In the genomic region with DNA sequence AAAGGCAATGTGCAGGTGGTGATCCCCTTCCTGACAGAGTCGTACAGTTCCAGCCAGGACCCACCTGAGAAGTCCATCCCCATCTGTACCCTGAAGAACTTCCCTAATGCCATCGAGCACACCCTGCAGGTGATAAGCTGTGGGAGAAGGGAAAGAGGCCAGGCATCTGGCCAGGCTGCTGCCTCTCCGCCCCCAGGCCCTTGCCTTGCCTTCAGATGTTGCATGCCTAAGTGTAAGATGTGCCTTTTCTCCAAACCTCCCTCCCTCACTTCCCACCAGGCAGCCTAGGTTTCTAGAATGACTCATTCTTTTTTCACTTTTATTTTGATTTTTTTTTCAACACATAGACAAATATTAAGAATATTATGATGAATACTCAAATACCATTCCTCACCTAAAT, we compare ENCODE assay signal across 22 cellular contexts. TPM values are rescaled to one million over a fixed set of nuclear protein-coding genes. Genes with fewer than 3 reads are reported as not detected.
A peak's percentile ranks its signal among the peaks of the same experiment; 100 is the strongest.
DNase-seq lines count a peak whose midpoint lies in the region; FAIRE-seq and TF ChIP-seq lines count a peak whose summit lies in the region.
"Had no signal": no experiment of that assay in that cellular context is flagged by ENCODE, and none has a peak within 500 bp of the region (broad histone marks: within the 10 kb centered on the region; RNA-seq: fewer than 3 reads in every experiment).

No MANE protein-coding gene starts in this region.

- peak overlapping the region; percentile 39 for H3K27ac Mint-ChIP-seq in MCF 10A (ENCODE audit: low read depth, unreplicated experiment)
- H3K27ac Mint-ChIP-seq in activated naive CD4-positive, alpha-beta T cell treated with anti-CD3 and anti-CD28 coated beads for 36 hours = no peak overlapping the region
- H3K27ac Mint-ChIP-seq: activated T-helper 1 cell treated with anti-CD3 and anti-CD28 coated beads, Interleukin-12 subunit alpha, Interleukin-12 subunit beta, Interleukin-2, Interleukin-4 antibody, amounts not matched to agents 30 ng/mL and 10 ng/mL and 1 ng/mL, durations not matched to agents 14 hours and 24 hours and 36 hours; stimulated activated memory B cell treated with anti-CD40 and anti-IgM and Interleukin-4, amounts not matched to agents 10 μg/mL and 1 μg/mL and 100 μg/mL, for 72 hours had no signal

- H3K36me3 Mint-ChIP-seq in MCF 10A (ENCODE audit: insufficient read depth, unreplicated experiment) = peaks cover 98% of the 10 kb centered on the region
- H3K36me3 Mint-ChIP-seq in activated naive CD4-positive, alpha-beta T cell treated with anti-CD3 and anti-CD28 coated beads for 36 hours (ENCODE audit: low read depth) = peaks cover 20% of the 10 kb centered on the region

- H3K4me3 Mint-ChIP-seq in MCF 10A (ENCODE audit: unreplicated experiment) = no peak overlapping the region
- H3K4me3 Mint-ChIP-seq in activated naive CD4-positive, alpha-beta T cell treated with anti-CD3 and anti-CD28 coated beads for 36 hours = no peak overlapping the region
- H3K4me3 Mint-ChIP-seq: activated T-helper 1 cell treated with anti-CD3 and anti-CD28 coated beads, Interleukin-12 subunit alpha, Interleukin-12 subunit beta, Interleukin-2, Interleukin-4 antibody, amounts not matched to agents 30 ng/mL and 10 ng/mL and 1 ng/mL, durations not matched to agents 14 hours and 24 hours and 36 hours; naive thymus-derived CD4-positive, alpha-beta T cell; stimulated activated memory B cell treated with anti-CD40 and anti-IgM and Interleukin-4, amounts not matched to agents 10 μg/mL and 1 μg/mL and 100 μg/mL, for 72 hours had no signal

- TF ChIP-seq POLR2A in breast epithelium (IDR thresholded peaks at IDR 0.05) (no peak), endothelial cell of umbilical vein (IDR thresholded peaks at IDR 0.05; ENCODE audit: low read depth, low read length) (no peak)

- POLR2A ChIA-PET in MCF 10A (lab: Yijun Ruan, JAX) (interaction anchor here (2.8 kb wide), 1 partner anchor 11 kb away, joined by 16 read pairs; a partner anchor contains a TSS), endothelial cell of umbilical vein (lab: Charles Lee) (no interaction called here)

- H3K27ac ChIP-seq in breast epithelium = no peak overlapping the region
- no peak overlapping the region for H3K27ac ChIP-seq in endothelial cell of umbilical vein (ENCODE audit: insufficient read depth, low read depth, low read length)
- H3K27ac ChIP-seq: C4-2B, parathyroid adenoma, right atrium auricular region, upper lobe of right lung had no signal

- peaks cover 3% of the 10 kb centered on the region for H3K4me1 Mint-ChIP-seq in MCF 10A (ENCODE audit: insufficient read depth, unreplicated experiment)
- peaks cover 17% of the 10 kb centered on the region for H3K4me1 Mint-ChIP-seq in activated naive CD4-positive, alpha-beta T cell treated with anti-CD3 and anti-CD28 coated beads for 36 hours (ENCODE audit: low read depth)
- H3K4me1 Mint-ChIP-seq: stimulated activated memory B cell treated with anti-CD40 and anti-IgM and Interleukin-4, amounts not matched to agents 10 μg/mL and 1 μg/mL and 100 μg/mL, for 72 hours had no signal

- peak; percentile 52 for DNase-seq in MCF 10A (ENCODE audit: unreplicated experiment)
- no peak for DNase-seq in breast epithelium (ENCODE audit: low spot score in 2 of 2)
- peak; percentile 68 for DNase-seq in NCI-H226
- DNase-seq in endothelial cell of umbilical vein (ENCODE audit: low read depth, low spot score) = no peak
- DNase-seq in stimulated activated CD4-positive, alpha-beta T cell treated with anti-CD3 and anti-CD28 coated beads, Interleukin-2, amount 100 ng/mL, for 48 hours = no peak
- DNase-seq in activated naive CD4-positive, alpha-beta T cell treated with anti-CD3 and anti-CD28 coated beads for 36 hours = no peak
- DNase-seq in SKM-1 (lab: John Stamatoyannopoulos, UW; ENCODE audit: unreplicated experiment) = no peak
- DNase-seq: erythroblast; mesendoderm; MM.1S; naive thymus-derived CD4-positive, alpha-beta T cell; NCI-H1417 treated with DMSO at 0.1 percent for 48 hours; NCI-H2081 treated with DMSO at 0.1 percent for 48 hours; NCI-H82; T1000; upper lobe of right lung had no signal

- TF ChIP-seq CTCF in MCF 10A (IDR thresholded peaks at IDR 0.05; ENCODE audit: unreplicated experiment) = no peak
- no peak for TF ChIP-seq CTCF in breast epithelium (IDR thresholded peaks at IDR 0.05)
- TF ChIP-seq CTCF in endothelial cell of umbilical vein (IDR thresholded peaks at IDR 0.05; ENCODE audit: extremely low read depth in 1 of 2, insufficient read depth in 1 of 2, low read depth in 1 of 2, low read length in 2 of 2) = no peak

- H3K9me3 ChIP-seq in breast epithelium (no peaks in the 10 kb centered on the region), endothelial cell of umbilical vein (replicated peaks; ENCODE audit: control insufficient read depth, insufficient read depth, low read length) (no peaks in the 10 kb centered on the region)
- H3K9me3 ChIP-seq: right atrium auricular region, upper lobe of right lung had no signal

- H3K36me3 ChIP-seq in breast epithelium (peaks cover 7% of the 10 kb centered on the region), endothelial cell of umbilical vein (ENCODE audit: control insufficient read depth in 2 of 2, extremely low read depth in 1 of 2, insufficient read depth in 2 of 2, low read length in 2 of 2) (peaks cover 14 to 56% of the 10 kb centered on the region in 2 experiments)

- H3K4me2 ChIP-seq in endothelial cell of umbilical vein (ENCODE audit: insufficient read depth, low read length) = no peak overlapping the region

- H3K27me3 Mint-ChIP-seq in MCF 10A (ENCODE audit: insufficient read depth, unreplicated experiment) = no peaks in the 10 kb centered on the region
- H3K27me3 Mint-ChIP-seq in activated naive CD4-positive, alpha-beta T cell treated with anti-CD3 and anti-CD28 coated beads for 36 hours (ENCODE audit: low read depth) = no peaks in the 10 kb centered on the region
- H3K27me3 Mint-ChIP-seq: naive thymus-derived CD4-positive, alpha-beta T cell; stimulated activated memory B cell treated with anti-CD40 and anti-IgM and Interleukin-4, amounts not matched to agents 10 μg/mL and 1 μg/mL and 100 μg/mL, for 72 hours had no signal

- H3K4me3 ChIP-seq in breast epithelium = no peak overlapping the region
- no peak overlapping the region for H3K4me3 ChIP-seq in endothelial cell of umbilical vein (replicated peaks in 1 of 3; ENCODE audit: insufficient read depth in 1 of 3, low read depth in 1 of 3, low read length in 3 of 3)
- H3K4me3 ChIP-seq: right atrium auricular region, upper lobe of right lung had no signal

- CTCF ChIA-PET in MCF 10A (lab: Yijun Ruan, JAX) = interaction anchor here (0.9 kb wide), 1 partner anchor 15 kb away, joined by 3 read pairs; no protein-coding TSS in a partner anchor
- CTCF ChIA-PET in endothelial cell of umbilical vein (lab: Charles Lee) = interaction anchor here (0.8 to 1.1 kb wide), 2 partner anchors 178 to 317 kb away, joined by 3 to 4 read pairs; no protein-coding TSS in a partner anchor
- CTCF ChIA-PET in activated naive CD4-positive, alpha-beta T cell treated with anti-CD3 and anti-CD28 coated beads for 36 hours (lab: Charles Lee) = no interaction called here

- no peak overlapping the region for H2AFZ ChIP-seq in endothelial cell of umbilical vein (ENCODE audit: low read depth, low read length)
- H2AFZ ChIP-seq: parathyroid adenoma had no signal

- H4K20me1 ChIP-seq in endothelial cell of umbilical vein (replicated peaks; ENCODE audit: control insufficient read depth, extremely low read depth, insufficient read depth, low read length) = no peaks in the 10 kb centered on the region

- intact Hi-C loops in MCF 10A (cut with micrococcal nuclease) (no loop called here), breast epithelium (cut with DNase I; ENCODE audit: low total_unique reads) (loop anchor here (10.0 kb wide), 1 partner anchor 158 kb away; no protein-coding TSS in a partner anchor), endothelial cell of umbilical vein (cut with micrococcal nuclease) (no loop called here)
- intact Hi-C loops in activated naive CD4-positive, alpha-beta T cell treated with anti-CD3 and anti-CD28 coated beads for 36 hours (cut with micrococcal nuclease) = no loop called here

- H3K9ac ChIP-seq in endothelial cell of umbilical vein (replicated peaks; ENCODE audit: extremely low read depth, insufficient read depth, low read length) = no peak overlapping the region
- H3K9ac ChIP-seq: parathyroid adenoma had no signal

- dilution Hi-C loops in endothelial cell of umbilical vein (cut with MboI; ENCODE audit: extremely low pct_ligation_motif_present, low sequenced_read_pairs) = no loop called here

- no peaks in the 10 kb centered on the region for H3K9me3 Mint-ChIP-seq in MCF 10A (ENCODE audit: unreplicated experiment)
- no peaks in the 10 kb centered on the region for H3K9me3 Mint-ChIP-seq in activated naive CD4-positive, alpha-beta T cell treated with anti-CD3 and anti-CD28 coated beads for 36 hours
- H3K9me3 Mint-ChIP-seq: activated naive CD4-positive, alpha-beta T cell treated with anti-CD3 and anti-CD28 coated beads, Interleukin-2, amount 50 U/mL, for 72 hours; activated T-helper 1 cell treated with anti-CD3 and anti-CD28 coated beads, Interleukin-12 subunit alpha, Interleukin-12 subunit beta, Interleukin-2, Interleukin-4 antibody, amounts not matched to agents 30 ng/mL and 10 ng/mL and 1 ng/mL, durations not matched to agents 14 hours and 24 hours and 36 hours; naive thymus-derived CD4-positive, alpha-beta T cell; stimulated activated memory B cell treated with anti-CD40 and anti-IgM and Interleukin-4, amounts not matched to agents 10 μg/mL and 1 μg/mL and 100 μg/mL, for 72 hours had no signal

- H3K9me1 ChIP-seq in endothelial cell of umbilical vein (replicated peaks; ENCODE audit: control insufficient read depth, extremely low read depth, insufficient read depth, low read length) = no peaks in the 10 kb centered on the region

- H3K27me3 ChIP-seq in breast epithelium (no peaks in the 10 kb centered on the region), endothelial cell of umbilical vein (ENCODE audit: control insufficient read depth in 2 of 2, insufficient read depth in 2 of 2, low read length in 2 of 2) (no peaks in the 10 kb centered on the region)
- H3K27me3 ChIP-seq: right atrium auricular region, upper lobe of right lung had no signal

- no peaks in the 10 kb centered on the region for H3K79me2 ChIP-seq in endothelial cell of umbilical vein (ENCODE audit: control insufficient read depth, insufficient read depth, low read length)
- H3K79me2 ChIP-seq: parathyroid adenoma had no signal

- BruUV-seq in MCF 10A (replicated peaks; lab: Mats Ljungman, UMichigan) (no TSS peak), endothelial cell of umbilical vein (replicated peaks; lab: Mats Ljungman, UMichigan) (no TSS peak)

- H3K4me1 ChIP-seq in breast epithelium (no peaks in the 10 kb centered on the region), endothelial cell of umbilical vein (ENCODE audit: control insufficient read depth, extremely low read depth, insufficient read depth, low read length) (no peaks in the 10 kb centered on the region)
- H3K4me1 ChIP-seq: parathyroid adenoma, right atrium auricular region, upper lobe of right lung had no signal

- FAIRE-seq in endothelial cell of umbilical vein (lab: Jason Lieb, UNC) = peak; percentile 43

RNA-seq across cellular contexts. Expression of a gene that starts 12.2 kb away (rescaled TPM):
- 138 and 189 TPM in 2 replicates for total RNA-seq in MCF 10A (2022)
- total RNA-seq in breast epithelium = 10 to 100 TPM; 65.9 to 80.2 (median 73.1) TPM
- total RNA-seq in endothelial cell of umbilical vein = 99.2 and 99.9 TPM in 2 replicates
- polyA plus RNA-seq in endothelial cell of umbilical vein = 149 and 182 TPM in 2 replicates
- 128 and 143 TPM in 2 replicates for polyA plus RNA-seq in endothelial cell of umbilical vein (2011; cell fraction: cytosol; rRNA removed)
- polyA plus RNA-seq in endothelial cell of umbilical vein (2011; cell fraction: nucleus; rRNA removed) = 239 and 246 TPM in 2 replicates
- 91.7 and 92.9 TPM in 2 replicates for polyA plus RNA-seq in endothelial cell of umbilical vein (2012)
- polyA minus RNA-seq in endothelial cell of umbilical vein = 130 and 154 TPM in 2 replicates
- 229 TPM for polyA minus RNA-seq in endothelial cell of umbilical vein (2011; cell fraction: cytosol; rRNA and poly(A)+ RNA removed)
- 47.6 and 54.2 TPM in 2 replicates for polyA minus RNA-seq in endothelial cell of umbilical vein (2011; cell fraction: nucleus; rRNA and poly(A)+ RNA removed)
- 10 to 100 TPM; 85.3 to 88.3 TPM for total RNA-seq in activated naive CD4-positive, alpha-beta T cell treated with anti-CD3 and anti-CD28 coated beads for 36 hours

RNA-seq across cellular contexts. Expression of a gene that starts 12.7 kb away (rescaled TPM):
- total RNA-seq in MCF 10A (2022) = 248 and 293 TPM in 2 replicates
- total RNA-seq in breast epithelium = 100 to 1,000 TPM; 109 to 149 (median 141) TPM
- total RNA-seq in endothelial cell of umbilical vein = 236 and 237 TPM in 2 replicates
- polyA plus RNA-seq in endothelial cell of umbilical vein = 297 and 332 TPM in 2 replicates
- polyA plus RNA-seq in endothelial cell of umbilical vein (2011; cell fraction: cytosol; rRNA removed) = 210 and 248 TPM in 2 replicates
- polyA plus RNA-seq in endothelial cell of umbilical vein (2011; cell fraction: nucleus; rRNA removed) = 286 and 313 TPM in 2 replicates
- 238 and 242 TPM in 2 replicates for polyA plus RNA-seq in endothelial cell of umbilical vein (2012)
- 304 and 332 TPM in 2 replicates for polyA minus RNA-seq in endothelial cell of umbilical vein
- polyA minus RNA-seq in endothelial cell of umbilical vein (2011; cell fraction: cytosol; rRNA and poly(A)+ RNA removed) = 209 TPM
- 90.1 and 104 TPM in 2 replicates for polyA minus RNA-seq in endothelial cell of umbilical vein (2011; cell fraction: nucleus; rRNA and poly(A)+ RNA removed)
- total RNA-seq in activated naive CD4-positive, alpha-beta T cell treated with anti-CD3 and anti-CD28 coated beads for 36 hours = 100 to 1,000 TPM; 246 to 251 TPM

RNA-seq across cellular contexts. Expression of a gene that starts 26.5 kb away (rescaled TPM):
- total RNA-seq in MCF 10A (2022) = 19.9 and 20.3 TPM in 2 replicates
- 10 to 100 TPM; 21.3 to 42.0 (median 29.4) TPM for total RNA-seq in breast epithelium
- total RNA-seq in endothelial cell of umbilical vein = 34.7 and 36.4 TPM in 2 replicates
- 20.7 and 24.0 TPM in 2 replicates for polyA plus RNA-seq in endothelial cell of umbilical vein
- 13.9 and 15.0 TPM in 2 replicates for polyA plus RNA-seq in endothelial cell of umbilical vein (2011; cell fraction: cytosol; rRNA removed)
- 75.1 and 84.3 TPM in 2 replicates for polyA plus RNA-seq in endothelial cell of umbilical vein (2011; cell fraction: nucleus; rRNA removed)
- 36.6 and 41.4 TPM in 2 replicates for polyA plus RNA-seq in endothelial cell of umbilical vein (2012)
- polyA minus RNA-seq in endothelial cell of umbilical vein = 55.1 and 65.1 TPM in 2 replicates
- polyA minus RNA-seq in endothelial cell of umbilical vein (2011; cell fraction: cytosol; rRNA and poly(A)+ RNA removed) = 58.6 TPM
- polyA minus RNA-seq in endothelial cell of umbilical vein (2011; cell fraction: nucleus; rRNA and poly(A)+ RNA removed) = 34.4 and 43.3 TPM in 2 replicates
- total RNA-seq in activated naive CD4-positive, alpha-beta T cell treated with anti-CD3 and anti-CD28 coated beads for 36 hours = 10 to 100 TPM; 12.2 to 12.4 TPM

Comparison
In these comparisons a context has a peak if more than half of its experiments do, and no peak if none do; other contexts are left out.
1. DNase-seq: peak in MCF 10A (single experiment) and NCI-H226 (single experiment); none in breast epithelium (0 of 2), endothelial cell of umbilical vein (single experiment), stimulated activated CD4-positive, alpha-beta T cell treated with anti-CD3 and anti-CD28 coated beads, Interleukin-2, amount 100 ng/mL, for 48 hours (0 of 2), activated naive CD4-positive, alpha-beta T cell treated with anti-CD3 and anti-CD28 coated beads for 36 hours (single experiment) and SKM-1 (single experiment).